In genomic region chr4:174047363-174047762, GRCh38 we compare ENCODE assay signal across 2 cellular contexts.
TF ChIP-seq lines count a peak whose summit lies in the region.

No MANE protein-coding gene starts in this region.

TF ChIP-seq in SK-N-SH, 30 proteins besides CTCF, POLR2A, EP300 and RAD21 (continued from another document):
- no peak for TF ChIP-seq USF2 (IDR thresholded peaks at IDR 0.05; ENCODE audit: borderline replicate concordance, low read depth, low read length)
- no peak for TF ChIP-seq FOXM1 (IDR thresholded peaks at IDR 0.05; ENCODE audit: low read depth)
- TF ChIP-seq USF1 (IDR thresholded peaks at IDR 0.05; ENCODE audit: borderline replicate concordance, low read depth) = no peak
- peak; percentile 12; the same call in 1 of the 2 replicates for TF ChIP-seq TCF12 (IDR thresholded peaks at IDR 0.05)
- TF ChIP-seq ELF1 (IDR thresholded peaks at IDR 0.05) = no peak
- peak; percentile 72 for TF ChIP-seq RCOR1 (IDR thresholded peaks at IDR 0.05; ENCODE audit: low read length)
- peak; percentile 89 for TF ChIP-seq GATA2 (CRISPR knock-in tag; IDR thresholded peaks at IDR 0.05)
- TF ChIP-seq MEF2A (IDR thresholded peaks at IDR 0.05; ENCODE audit: borderline replicate concordance, low read depth) = no peak
- no peak for TF ChIP-seq PBX3 (IDR thresholded peaks at IDR 0.05)
- no peak for TF ChIP-seq YY1 (IDR thresholded peaks at IDR 0.05; ENCODE audit: low read depth)
- no peak; the same call in 1 of the 2 replicates for TF ChIP-seq POLR2AphosphoS5 (IDR thresholded peaks at IDR 0.05; ENCODE audit: low read depth, low read length)
- no peak; the same call in 1 of the 2 replicates for TF ChIP-seq RFX5 (IDR thresholded peaks at IDR 0.05; ENCODE audit: low read length)
- no peak for TF ChIP-seq REST (IDR thresholded peaks at IDR 0.05; ENCODE audit: low read depth, low read length)
- no peak for TF ChIP-seq NFIC (IDR thresholded peaks at IDR 0.05; ENCODE audit: borderline replicate concordance)
- peak; percentile 40; the same call in 1 of the 2 replicates for TF ChIP-seq FOXJ3 (CRISPR knock-in tag; IDR thresholded peaks at IDR 0.05)

TF ChIP-seq in H1, 55 proteins besides CTCF, POLR2A, EP300 and RAD21 (continued from another document):
- TF ChIP-seq RNF2 (IDR thresholded peaks at IDR 0.05; ENCODE audit: borderline replicate concordance, low read depth, low read length, missing control alignments, poor library complexity, severe bottlenecking) (no peak), NANOG (IDR thresholded peaks at IDR 0.05; ENCODE audit: insufficient read depth, low read depth, low read length, poor library complexity, severe bottlenecking) (no peak), ZNF274 (IDR thresholded peaks at IDR 0.05; ENCODE audit: borderline replicate concordance, extremely low read depth, low read length) (no peak), POLR2AphosphoS5 (IDR thresholded peaks at IDR 0.05; ENCODE audit: low read depth, low read length) (no peak), CHD2 (IDR thresholded peaks at IDR 0.05; ENCODE audit: low read length) (no peak), ATF3 (IDR thresholded peaks at IDR 0.05; ENCODE audit: insufficient read depth, low read depth, low read length) (no peak), BACH1 (IDR thresholded peaks at IDR 0.05; ENCODE audit: low read length) (no peak), EGR1 (IDR thresholded peaks at IDR 0.05; ENCODE audit: borderline replicate concordance, low read depth, low read length) (no peak), POU5F1 (IDR thresholded peaks at IDR 0.05; ENCODE audit: low read depth, low read length) (no peak), CHD1 (IDR thresholded peaks at IDR 0.05; ENCODE audit: low read depth, low read length) (no peak), CHD7 (IDR thresholded peaks at IDR 0.05; ENCODE audit: insufficient replicate concordance, low read length) (no peak)
